24 cellular contexts compared by ENCODE assay signal in the genomic region with DNA sequence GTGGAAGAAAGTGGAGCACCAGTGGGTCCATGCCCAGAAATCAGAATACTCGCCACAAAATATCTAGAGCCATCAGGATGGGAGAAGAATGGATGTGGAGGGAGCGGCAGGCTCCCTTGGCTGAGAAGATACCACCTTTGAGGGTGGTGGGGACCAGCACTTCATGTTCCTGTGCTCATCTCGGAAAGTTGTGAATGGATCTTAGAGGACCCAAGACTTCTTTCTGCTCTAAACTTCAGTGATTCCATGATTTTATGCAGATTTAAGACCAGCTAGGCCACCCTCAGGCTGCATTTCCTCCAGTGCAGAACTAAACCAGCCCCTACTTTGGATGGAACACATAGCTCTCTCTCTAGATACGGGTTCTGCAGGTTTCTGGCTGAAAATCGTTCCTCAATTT.
"Had no signal": no experiment of that assay in that cellular context is flagged by ENCODE, and none has a peak within 500 bp of the region (broad histone marks: within the 10 kb centered on the region; RNA-seq: fewer than 3 reads in every experiment).

No MANE protein-coding gene starts in this region.

- DNase-seq: colonic mucosa; cortex of kidney; effector CD8-positive, alpha-beta T cell; effector memory CD8-positive, alpha-beta T cell; endodermal cell; erythroblast; esophagus squamous epithelium; foreskin melanocyte; gastrocnemius medialis; glutamatergic neuron; head of caudate nucleus; heart right ventricle; hippocampal formation; left cardiac atrium; left lung; left ventricle myocardium superior; lower lobe of right lung; mesendoderm; midbrain had no signal

- H3K27me3 ChIP-seq: colonic mucosa, gastrocnemius medialis, left lung had no signal

- FAIRE-seq: endometrium, islet of Langerhans, keratinocyte had no signal

- H3K4me3 ChIP-seq: colonic mucosa, esophagus squamous epithelium, gastrocnemius medialis, heart right ventricle, left lung, lower lobe of right lung had no signal

- H3K27ac ChIP-seq: colonic mucosa, epithelial cell of prostate, esophagus squamous epithelium, gastrocnemius medialis, heart right ventricle, left lung, lower lobe of right lung had no signal

- H3K36me3 ChIP-seq: colonic mucosa, esophagus squamous epithelium, gastrocnemius medialis, heart right ventricle, left lung, lower lobe of right lung had no signal

- H3K4me1 ChIP-seq: colonic mucosa, left lung had no signal

- ATAC-seq: effector memory CD8-positive, alpha-beta T cell; esophagus mucosa; gastrocnemius medialis; heart right ventricle; left cardiac atrium; left ventricle myocardium superior had no signal

- H3K9me3 ChIP-seq: colonic mucosa, esophagus squamous epithelium, gastrocnemius medialis, heart right ventricle, left lung, lower lobe of right lung had no signal
